21 cellular contexts compared by ENCODE assay signal in the genomic region with DNA sequence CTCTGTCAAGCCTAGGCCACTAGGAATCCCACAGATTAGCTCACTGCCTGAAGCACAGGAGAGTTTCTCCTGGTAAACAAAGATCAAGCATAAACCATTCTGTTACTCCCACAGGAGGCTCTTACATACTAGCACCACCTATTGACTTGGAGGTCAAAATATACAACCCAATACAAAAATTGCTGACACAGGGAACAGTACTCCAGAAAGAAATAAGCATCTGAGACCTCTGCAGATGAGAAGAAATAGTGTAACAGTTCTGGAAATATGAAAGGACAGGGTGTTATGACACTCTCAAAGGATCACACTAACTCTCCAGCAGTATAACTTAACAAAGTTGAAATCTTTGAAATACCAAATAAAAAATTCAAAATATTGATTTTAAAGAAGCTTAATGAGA.
DNase-seq lines count a peak whose midpoint lies in the region; ATAC-seq, FAIRE-seq and TF ChIP-seq lines count a peak whose summit lies in the region.
"Had no signal": no experiment of that assay in that cellular context is flagged by ENCODE, and none has a peak within 500 bp of the region (broad histone marks: within the 10 kb centered on the region; RNA-seq: fewer than 3 reads in every experiment).

No MANE protein-coding gene starts in this region.

- no peak for ATAC-seq in A549
- ATAC-seq in PC-3: no peak
- ATAC-seq in GM18907 (IDR thresholded peaks at IDR 0.05; ENCODE audit: unreplicated experiment): no peak
- ATAC-seq: CD8-positive, alpha-beta T cell had no signal

- H4K20me1 ChIP-seq in PC-3 (ENCODE audit: low read length) (no peaks in the 10 kb centered on the region), OCI-LY7 (ENCODE audit: insufficient read depth, low read length) (no peaks in the 10 kb centered on the region)
- H4K20me1 ChIP-seq: BLaER1 had no signal

- BruUV-seq in PC-3 (replicated peaks; lab: Mats Ljungman, UMichigan): no TSS peak
- no TSS peak for BruUV-seq in OCI-LY7 (replicated peaks; lab: Mats Ljungman, UMichigan)

- intact Hi-C loops in PC-3 (cut with micrococcal nuclease): no loop called here
- intact Hi-C loops in OCI-LY7 (cut with micrococcal nuclease; ENCODE audit: unreplicated experiment): no loop called here

- H3K36me3 ChIP-seq in PC-3 (ENCODE audit: low read depth, low read length) (no peaks in the 10 kb centered on the region), mesenchymal stem cell (ENCODE audit: control insufficient read depth in 1 of 2, insufficient read depth in 2 of 2, low read depth in 1 of 2, low read length in 2 of 2) (no peaks in the 10 kb centered on the region), OCI-LY7 (ENCODE audit: insufficient read depth, low read length) (no peaks in the 10 kb centered on the region)
- H3K36me3 ChIP-seq: BLaER1 had no signal

- H2BK5ac ChIP-seq in mesenchymal stem cell (ENCODE audit: low read depth, low read length, poor library complexity, severe bottlenecking): no peak overlapping the region

- H3K4me1 ChIP-seq in A549: no peaks in the 10 kb centered on the region
- H3K4me1 ChIP-seq in PC-3 (ENCODE audit: insufficient read depth, low read length): no peaks in the 10 kb centered on the region
- H3K4me1 ChIP-seq in mesenchymal stem cell (ENCODE audit: control insufficient read depth, insufficient read depth, low read depth, low read length): no peaks in the 10 kb centered on the region
- no peaks in the 10 kb centered on the region for H3K4me1 ChIP-seq in OCI-LY7 (ENCODE audit: insufficient read depth, low read length, poor library complexity, severe bottlenecking)
- H3K4me1 ChIP-seq: BLaER1, Caco-2 had no signal

- H3K4me2 ChIP-seq in A549: no peak overlapping the region
- no peak overlapping the region for H3K4me2 ChIP-seq in PC-3 (ENCODE audit: low read length)
- H3K4me2 ChIP-seq in mesenchymal stem cell (ENCODE audit: low read length, poor library complexity, severe bottlenecking): no peak overlapping the region
- no peak overlapping the region for H3K4me2 ChIP-seq in OCI-LY7 (ENCODE audit: low read length)
- H3K4me2 ChIP-seq: BLaER1 had no signal

- H3K4ac ChIP-seq in mesenchymal stem cell (ENCODE audit: low read depth in 1 of 2, low read length in 2 of 2): no peak overlapping the region

- POLR2A ChIA-PET in A549 (lab: Yijun Ruan, JAX): no interaction called here
- POLR2A ChIA-PET in PC-3 (lab: Charles Lee; ENCODE audit: unreplicated experiment): no interaction called here
- POLR2A ChIA-PET in OCI-LY7 (lab: Charles Lee): no interaction called here

- no peak overlapping the region for H2BK15ac ChIP-seq in mesenchymal stem cell (ENCODE audit: low read depth, poor library complexity, severe bottlenecking)

- DNase-seq in A549 (ENCODE audit: low read depth in 1 of 2, low spot score in 1 of 2) (no peak), HT1080 (ENCODE audit: low read depth) (peak; percentile 7), PC-3 (no peak), mesenchymal stem cell (no peak), KG1 (lab: John Stamatoyannopoulos, UW) (no peak), OCI-LY7 (ENCODE audit: low spot score) (no peak)
- DNase-seq: 8988T; Caco-2; CD4-positive, CD25-positive, alpha-beta regulatory T cell; CD8-positive, alpha-beta T cell; DMS153; DND-41; GOT3; H7; HCEC 1CT had no signal

- CTCF ChIA-PET in A549 (lab: Yijun Ruan, JAX) (interaction anchor here (1.6 to 2.4 kb wide), 2 partner anchors 9 to 11 kb away, joined by 5 to 12 read pairs; no protein-coding TSS in a partner anchor), PC-3 (lab: Charles Lee) (no interaction called here), OCI-LY7 (lab: Charles Lee; ENCODE audit: unreplicated experiment) (no interaction called here)

- TF ChIP-seq EP300 in A549 (IDR thresholded peaks at IDR 0.05): no peak

- H2AK5ac ChIP-seq in mesenchymal stem cell (ENCODE audit: low read length, severe bottlenecking): no peak overlapping the region

- no peak overlapping the region for H3K14ac ChIP-seq in mesenchymal stem cell (ENCODE audit: low read length in 2 of 2)

- H3K4me3 ChIP-seq in A549 (no peak overlapping the region), PC-3 (ENCODE audit: low read length) (no peak overlapping the region), mesenchymal stem cell (ENCODE audit: insufficient read depth in 1 of 2, low read depth in 1 of 2, low read length in 2 of 2) (no peak overlapping the region), OCI-LY7 (ENCODE audit: low read depth, low read length, poor library complexity, severe bottlenecking) (no peak overlapping the region)
- H3K4me3 ChIP-seq: BLaER1 had no signal

- no peak overlapping the region for H2BK120ac ChIP-seq in mesenchymal stem cell (ENCODE audit: low read depth, low read length)

- no peak overlapping the region for H3K18ac ChIP-seq in mesenchymal stem cell (ENCODE audit: low read depth in 1 of 2, low read length in 2 of 2)

- H2AFZ ChIP-seq in PC-3 (ENCODE audit: low read length) (no peak overlapping the region), mesenchymal stem cell (ENCODE audit: low read depth, low read length) (peak overlapping the region; percentile 5), OCI-LY7 (ENCODE audit: low read length) (no peak overlapping the region)

- H3K79me2 ChIP-seq in PC-3 (ENCODE audit: low read length) (no peaks in the 10 kb centered on the region), OCI-LY7 (ENCODE audit: insufficient read depth, low read depth, low read length) (no peaks in the 10 kb centered on the region)

- H4K8ac ChIP-seq in mesenchymal stem cell (ENCODE audit: low read length): no peak overlapping the region

- no peak for TF ChIP-seq RAD21 in A549 (conservative IDR thresholded peaks at IDR 0.05 in 1 of 2, IDR thresholded peaks at IDR 0.05 in 1 of 2)

- no peak overlapping the region for H3K9ac ChIP-seq in PC-3 (ENCODE audit: low read length)
- H3K9ac ChIP-seq in mesenchymal stem cell (ENCODE audit: low read length): no peak overlapping the region
- H3K9ac ChIP-seq: BLaER1 had no signal

- FAIRE-seq in A549 (lab: Jason Lieb, UNC): no peak
- FAIRE-seq: G401.6, GM12892, GM18507 had no signal

- H3K9me2 ChIP-seq in PC-3 (replicated peaks; ENCODE audit: low read length) (no peaks in the 10 kb centered on the region), OCI-LY7 (ENCODE audit: insufficient read depth, low read length) (no peaks in the 10 kb centered on the region)

- H3K27me3 ChIP-seq in PC-3 (ENCODE audit: low read length) (no peaks in the 10 kb centered on the region), mesenchymal stem cell (ENCODE audit: control insufficient read depth in 1 of 2, insufficient read depth in 1 of 2, low read length in 2 of 2) (no peaks in the 10 kb centered on the region)
- H3K27me3 ChIP-seq: BLaER1 had no signal

- H4K91ac ChIP-seq in mesenchymal stem cell (ENCODE audit: low read length): no peak overlapping the region

- no peaks in the 10 kb centered on the region for H3F3A ChIP-seq in PC-3 (ENCODE audit: low read length, unreplicated experiment)

- no peak for TF ChIP-seq POLR2A in A549 (IDR thresholded peaks at IDR 0.05; ENCODE audit: low read length)

- TF ChIP-seq CTCF in A549 (IDR thresholded peaks at IDR 0.05): no peak
- peak; percentile 15; the same call in 1 of the 2 replicates for TF ChIP-seq CTCF in PC-3 (conservative IDR thresholded peaks at IDR 0.05; ENCODE audit: low read depth, low read length)
- no peak for TF ChIP-seq CTCF in OCI-LY7 (conservative IDR thresholded peaks at IDR 0.05; ENCODE audit: low read length)

- H2BK12ac ChIP-seq in mesenchymal stem cell (ENCODE audit: low read length in 2 of 2): no peak overlapping the region

- H3K9me3 ChIP-seq in A549 (peaks cover 8% of the 10 kb centered on the region; the same call in 1 of the 3 replicates), PC-3 (ENCODE audit: low read length) (peaks cover 20% of the 10 kb centered on the region; the same call in 1 of the 2 replicates), mesenchymal stem cell (ENCODE audit: control insufficient read depth, low read length) (peaks cover 20% of the 10 kb centered on the region), OCI-LY7 (ENCODE audit: low read length) (no peaks in the 10 kb centered on the region)
- H3K9me3 ChIP-seq: Caco-2 had no signal

- H3K23ac ChIP-seq in mesenchymal stem cell (ENCODE audit: low read length in 2 of 2): no peak overlapping the region

- H3K27ac ChIP-seq in A549 (no peak overlapping the region), PC-3 (ENCODE audit: low read length) (no peak overlapping the region), mesenchymal stem cell (ENCODE audit: low read length, poor library complexity, severe bottlenecking) (no peak overlapping the region), OCI-LY7 (ENCODE audit: low read depth, low read length, poor library complexity, severe bottlenecking) (no peak overlapping the region)
- H3K27ac ChIP-seq: BLaER1, C4-2B had no signal

- no peaks in the 10 kb centered on the region for H3K79me1 ChIP-seq in mesenchymal stem cell (replicated peaks; ENCODE audit: low read length, poor library complexity, severe bottlenecking)

TF ChIP-seq in A549, 52 proteins besides CTCF, POLR2A, EP300 and RAD21:
- TF ChIP-seq MAFK (IDR thresholded peaks at IDR 0.05; ENCODE audit: partially characterized antibody) (peak; percentile 80), SREBF2 (IDR thresholded peaks at IDR 0.05) (no peak)
